Comparison of ENCODE assay signal across 8 cellular contexts in the genomic region with DNA sequence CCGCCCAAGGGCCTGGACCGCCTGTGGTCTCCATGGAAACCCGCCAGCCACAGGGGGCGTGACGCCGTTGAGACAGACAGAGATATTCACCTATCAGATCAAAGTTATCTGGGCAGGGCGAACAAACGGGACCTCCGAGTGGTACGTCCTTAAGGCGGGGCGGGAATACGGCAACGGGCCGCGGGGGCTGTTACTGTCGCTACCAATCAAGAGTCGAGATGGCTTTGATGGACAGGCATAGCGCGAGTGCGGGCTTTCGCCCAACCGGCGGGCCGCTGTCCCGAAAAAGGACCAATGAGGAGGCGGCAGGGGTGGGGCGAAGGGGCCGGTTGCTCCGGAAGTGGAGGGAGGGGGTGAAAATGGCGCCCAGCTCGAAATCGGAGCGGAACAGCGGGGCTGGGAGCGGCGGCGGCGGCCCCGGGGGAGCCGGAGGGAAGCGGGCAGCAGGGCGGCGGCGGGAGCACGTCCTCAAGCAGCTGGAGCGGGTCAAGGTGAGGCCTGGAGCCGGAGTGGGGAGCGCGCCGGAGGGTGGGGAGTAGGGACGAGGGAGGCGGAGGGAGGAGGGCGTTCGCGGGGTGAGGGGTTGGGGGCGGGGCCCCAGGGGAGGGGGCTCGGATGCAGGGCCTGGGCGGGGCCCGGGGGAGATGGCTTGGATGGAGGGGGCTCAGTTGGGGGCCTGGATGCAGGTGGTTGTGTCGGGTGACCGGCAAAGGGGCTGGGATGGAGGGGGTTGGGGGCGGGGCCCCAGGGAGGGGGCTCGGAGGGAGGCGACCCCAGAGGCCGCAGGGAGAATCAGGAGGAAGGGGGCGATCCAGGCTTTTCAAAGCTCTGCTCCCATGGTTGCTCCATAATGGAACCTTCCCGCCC. TPM values are rescaled to one million over a fixed set of nuclear protein-coding genes. Genes with fewer than 3 reads are reported as not detected.
DNase-seq lines count a peak whose midpoint lies in the region; ATAC-seq lines count a peak whose summit lies in the region.

A gene with protein sequence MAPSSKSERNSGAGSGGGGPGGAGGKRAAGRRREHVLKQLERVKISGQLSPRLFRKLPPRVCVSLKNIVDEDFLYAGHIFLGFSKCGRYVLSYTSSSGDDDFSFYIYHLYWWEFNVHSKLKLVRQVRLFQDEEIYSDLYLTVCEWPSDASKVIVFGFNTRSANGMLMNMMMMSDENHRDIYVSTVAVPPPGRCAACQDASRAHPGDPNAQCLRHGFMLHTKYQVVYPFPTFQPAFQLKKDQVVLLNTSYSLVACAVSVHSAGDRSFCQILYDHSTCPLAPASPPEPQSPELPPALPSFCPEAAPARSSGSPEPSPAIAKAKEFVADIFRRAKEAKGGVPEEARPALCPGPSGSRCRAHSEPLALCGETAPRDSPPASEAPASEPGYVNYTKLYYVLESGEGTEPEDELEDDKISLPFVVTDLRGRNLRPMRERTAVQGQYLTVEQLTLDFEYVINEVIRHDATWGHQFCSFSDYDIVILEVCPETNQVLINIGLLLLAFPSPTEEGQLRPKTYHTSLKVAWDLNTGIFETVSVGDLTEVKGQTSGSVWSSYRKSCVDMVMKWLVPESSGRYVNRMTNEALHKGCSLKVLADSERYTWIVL (plus strand): TSS at position 356 of the 867 bp plus-strand sequence. CDS start 4 bp downstream, at position 360.

- ATAC-seq in GM18508 (IDR thresholded peaks at IDR 0.05; ENCODE audit: insufficient read depth, unreplicated experiment) (peak; percentile 93), HG03025 (IDR thresholded peaks at IDR 0.05; ENCODE audit: low FRiP score, unreplicated experiment) (peak; percentile 92), aorta (ENCODE audit: low FRiP score) (peak; percentile 99)

- H3K9me3 ChIP-seq in aorta (ENCODE audit: control insufficient read depth, low read length), result no peaks in the 10 kb centered on the region

- peaks cover 18% of the 10 kb centered on the region for H3K36me3 ChIP-seq in rectal smooth muscle tissue (ENCODE audit: control insufficient read depth, insufficient read depth, low read length)
- H3K36me3 ChIP-seq in aorta (ENCODE audit: control insufficient read depth in 1 of 2, insufficient read depth in 2 of 2, low read length in 1 of 2), result peaks cover 0 to 3% of the 10 kb centered on the region in 2 donors

- DNase-seq in NCI-H2081 (lab: John Stamatoyannopoulos, UW), result peak; percentile 99
- DNase-seq in T1000 (lab: John Stamatoyannopoulos, UW), result peak; percentile 99
- peak; percentile 100 for DNase-seq in astrocyte of the hippocampus (ENCODE audit: low read depth, low spot score)
- DNase-seq in hepatic stellate cell (ENCODE audit: low spot score), result peak; percentile 100
- DNase-seq in aorta, result peak; percentile 99 to 100

- intact Hi-C loops in aorta (cut with DNase I), result loop anchor here (2.0 to 10.0 kb wide), 3 partner anchors 24 to 52 kb away; a partner anchor contains a TSS

- peaks cover 6% of the 10 kb centered on the region for H3K4me1 ChIP-seq in rectal smooth muscle tissue (ENCODE audit: control insufficient read depth, insufficient read depth, low read length)
- no peaks in the 10 kb centered on the region for H3K4me1 ChIP-seq in aorta (ENCODE audit: control insufficient read depth in 1 of 2, insufficient read depth in 2 of 2, low read length in 2 of 2)

- peak within 1 kb of the TSS; percentile 49 for H3K9ac ChIP-seq in rectal smooth muscle tissue (ENCODE audit: low read length)

- H3K27ac ChIP-seq in rectal smooth muscle tissue (ENCODE audit: low read depth, low read length) (peak within 1 kb of the TSS; percentile 77), aorta (ENCODE audit: low read depth in 1 of 2, low read length in 2 of 2) (peak within 1 kb of the TSS in 1 of 2 donors; percentile 49)

- peak within 1 kb of the TSS; percentile 79 for H3K4me3 ChIP-seq in rectal smooth muscle tissue (ENCODE audit: low read length)
- peak within 1 kb of the TSS; percentile 88 to 92 for H3K4me3 ChIP-seq in aorta (ENCODE audit: low read length in 2 of 2)

- H3K27me3 ChIP-seq in rectal smooth muscle tissue (ENCODE audit: control insufficient read depth, insufficient read depth, low read length), result no peaks in the 10 kb centered on the region
- H3K27me3 ChIP-seq in aorta (ENCODE audit: control insufficient read depth in 1 of 2, insufficient read depth in 2 of 2, low read length in 1 of 2), result no peaks in the 10 kb centered on the region

- WGBS in aorta, 2 donors, result 0 to 1% methylated on average over 52 to 68 of the region's 68 CpGs

RNA-seq across cellular contexts. Expression of the gene that starts here (rescaled TPM):
- total RNA-seq in aorta, result 10 to 100 TPM; 21.8 to 25.3 TPM
- polyA plus RNA-seq in aorta, result 10 to 100 TPM in 1 of 2 donors, 1 to 10 TPM in 1; 8.8 to 41.4 TPM
